ENCODE assay signal across 14 cellular contexts in the genomic region with DNA sequence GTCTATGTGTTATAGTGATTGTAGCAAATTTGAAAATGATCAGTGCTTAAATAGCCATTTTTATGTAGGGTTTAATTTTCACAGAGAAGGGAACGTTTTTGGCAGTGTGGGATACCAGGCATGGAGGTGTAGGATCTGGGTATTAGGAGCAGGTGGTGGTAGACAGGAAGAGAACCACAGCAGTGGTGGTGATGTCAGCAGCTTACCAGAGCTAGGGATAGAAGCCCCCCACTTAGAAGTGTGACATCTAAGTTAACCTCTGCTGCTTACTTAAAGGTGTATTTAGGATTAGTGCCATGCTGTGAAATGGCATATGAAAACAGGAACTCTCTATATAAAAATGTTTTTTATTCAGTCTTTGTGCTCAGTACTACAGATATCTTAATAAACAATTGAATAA.
DNase-seq lines count a peak whose midpoint lies in the region; ATAC-seq and FAIRE-seq lines count a peak whose summit lies in the region.
"Had no signal": no experiment of that assay in that cellular context is flagged by ENCODE, and none has a peak within 500 bp of the region (broad histone marks: within the 10 kb centered on the region; RNA-seq: fewer than 3 reads in every experiment).

No MANE protein-coding gene starts in this region.

- H3K4me1 ChIP-seq in CD4-positive, alpha-beta memory T cell (ENCODE audit: insufficient read depth, low read length) = peaks cover 17% of the 10 kb centered on the region

- H3K27ac ChIP-seq in CD4-positive, alpha-beta memory T cell (ENCODE audit: low read depth, low read length) = no peak overlapping the region
- H3K27ac ChIP-seq: PC-9 had no signal

- POLR2A ChIA-PET in CD4-positive, alpha-beta memory T cell (lab: Charles Lee; ENCODE audit: partially characterized antibody) = no interaction called here
- POLR2A ChIA-PET in activated naive CD8-positive, alpha-beta T cell treated with anti-CD3 and anti-CD28 coated beads, Interleukin-2, amount 10 ng/mL, durations not matched to agents 7 days and 5 days (lab: Charles Lee) = interaction anchor here (1.4 kb wide), 1 partner anchor 74 kb away, joined by 7 read pairs; a partner anchor contains a TSS

- intact Hi-C loops in CD4-positive, alpha-beta memory T cell (cut with micrococcal nuclease) = no loop called here

- no peaks in the 10 kb centered on the region for H3K27me3 ChIP-seq in CD4-positive, alpha-beta memory T cell (ENCODE audit: insufficient read depth, low read length)

- no peak for ATAC-seq in activated CD8-positive, alpha-beta memory T cell treated with anti-CD3 and anti-CD28 coated beads, Interleukin-2, amount 10 ng/mL, durations not matched to agents 7 days and 5 days
- ATAC-seq in activated naive CD8-positive, alpha-beta T cell treated with anti-CD3 and anti-CD28 coated beads, Interleukin-2, amount 10 ng/mL, durations not matched to agents 7 days and 5 days (ENCODE audit: low read depth) = no peak
- no peak for ATAC-seq in HG03139 (IDR thresholded peaks at IDR 0.05; ENCODE audit: unreplicated experiment)
- ATAC-seq: GM23338, HCT116, K562 had no signal

- no peaks in the 10 kb centered on the region for H3K27me3 Mint-ChIP-seq in activated CD8-positive, alpha-beta memory T cell treated with anti-CD3 and anti-CD28 coated beads, Interleukin-2, amount 10 ng/mL, durations not matched to agents 7 days and 5 days
- no peaks in the 10 kb centered on the region for H3K27me3 Mint-ChIP-seq in CD4-positive, alpha-beta memory T cell
- no peaks in the 10 kb centered on the region for H3K27me3 Mint-ChIP-seq in activated naive CD8-positive, alpha-beta T cell treated with anti-CD3 and anti-CD28 coated beads, Interleukin-2, amount 10 ng/mL, durations not matched to agents 7 days and 5 days

- no peak for DNase-seq in activated CD8-positive, alpha-beta memory T cell treated with anti-CD3 and anti-CD28 coated beads, Interleukin-2, amount 10 ng/mL, durations not matched to agents 7 days and 5 days
- DNase-seq in activated CD8-positive, alpha-beta memory T cell treated with anti-CD3 and anti-CD28 coated beads, Interleukin-2, amount 50 U/mL, for 48 hours = no peak
- no peak for DNase-seq in CD4-positive, alpha-beta memory T cell
- DNase-seq in HTR-8/SVneo (ENCODE audit: insufficient read length, low spot score) = no peak
- DNase-seq in activated naive CD8-positive, alpha-beta T cell treated with anti-CD3 and anti-CD28 coated beads, Interleukin-2, amount 10 ng/mL, durations not matched to agents 7 days and 5 days = no peak
- DNase-seq in OCI-M2 (lab: John Stamatoyannopoulos, UW; ENCODE audit: unreplicated experiment) = no peak
- DNase-seq: EL, NCI-H187, NCI-H69, PC-9 had no signal

- H3K9me3 Mint-ChIP-seq in activated CD8-positive, alpha-beta memory T cell treated with anti-CD3 and anti-CD28 coated beads, Interleukin-2, amount 10 ng/mL, durations not matched to agents 7 days and 5 days (ENCODE audit: low read depth) = no peaks in the 10 kb centered on the region
- H3K9me3 Mint-ChIP-seq in CD4-positive, alpha-beta memory T cell = peaks cover 0 to 5% (median 0%) of the 10 kb centered on the region in 8 donors
- H3K9me3 Mint-ChIP-seq in activated naive CD8-positive, alpha-beta T cell treated with anti-CD3 and anti-CD28 coated beads, Interleukin-2, amount 10 ng/mL, durations not matched to agents 7 days and 5 days = no peaks in the 10 kb centered on the region
- H3K9me3 Mint-ChIP-seq: GM23338 had no signal

- peaks cover 36% of the 10 kb centered on the region for H3K36me3 Mint-ChIP-seq in activated CD8-positive, alpha-beta memory T cell treated with anti-CD3 and anti-CD28 coated beads, Interleukin-2, amount 10 ng/mL, durations not matched to agents 7 days and 5 days
- H3K36me3 Mint-ChIP-seq in CD4-positive, alpha-beta memory T cell = peaks cover 0 to 3% of the 10 kb centered on the region in 2 donors
- peaks cover 23% of the 10 kb centered on the region for H3K36me3 Mint-ChIP-seq in activated naive CD8-positive, alpha-beta T cell treated with anti-CD3 and anti-CD28 coated beads, Interleukin-2, amount 10 ng/mL, durations not matched to agents 7 days and 5 days

- peak; percentile 93 for FAIRE-seq in HTR-8/SVneo (lab: Jason Lieb, UNC)
- FAIRE-seq: K562 had no signal

- H3K36me3 ChIP-seq in CD4-positive, alpha-beta memory T cell (ENCODE audit: insufficient read depth, low read length) = no peaks in the 10 kb centered on the region

- H3K4me3 Mint-ChIP-seq in activated CD8-positive, alpha-beta memory T cell treated with anti-CD3 and anti-CD28 coated beads, Interleukin-2, amount 10 ng/mL, durations not matched to agents 7 days and 5 days = peak overlapping the region; percentile 12
- H3K4me3 Mint-ChIP-seq in CD4-positive, alpha-beta memory T cell = no peak overlapping the region
- H3K4me3 Mint-ChIP-seq in activated naive CD8-positive, alpha-beta T cell treated with anti-CD3 and anti-CD28 coated beads, Interleukin-2, amount 10 ng/mL, durations not matched to agents 7 days and 5 days = peak overlapping the region; percentile 23
- H3K4me3 Mint-ChIP-seq: GM23338 had no signal

- peaks cover 57% of the 10 kb centered on the region for H3K4me1 Mint-ChIP-seq in activated CD8-positive, alpha-beta memory T cell treated with anti-CD3 and anti-CD28 coated beads, Interleukin-2, amount 10 ng/mL, durations not matched to agents 7 days and 5 days
- peaks cover 9 to 21% (median 16%) of the 10 kb centered on the region in 4 donors for H3K4me1 Mint-ChIP-seq in CD4-positive, alpha-beta memory T cell
- H3K4me1 Mint-ChIP-seq in activated naive CD8-positive, alpha-beta T cell treated with anti-CD3 and anti-CD28 coated beads, Interleukin-2, amount 10 ng/mL, durations not matched to agents 7 days and 5 days = peaks cover 51% of the 10 kb centered on the region

- no peak overlapping the region for H3K4me3 ChIP-seq in CD4-positive, alpha-beta memory T cell (ENCODE audit: low read length in 2 of 2)
- H3K4me3 ChIP-seq: GM23338, K562, PC-9 had no signal

- CTCF ChIA-PET in activated CD8-positive, alpha-beta memory T cell treated with anti-CD3 and anti-CD28 coated beads, Interleukin-2, amount 10 ng/mL, durations not matched to agents 7 days and 5 days (lab: Charles Lee) = interaction anchor here (0.6 to 2.4 kb wide), 6 partner anchors 11 to 81 kb away, joined by 3 to 9 read pairs (median 3); no protein-coding TSS in a partner anchor
- CTCF ChIA-PET in CD4-positive, alpha-beta memory T cell (lab: Charles Lee; ENCODE audit: partially characterized antibody) = interaction anchor here (1.0 kb wide), 1 partner anchor 72 kb away, joined by 5 read pairs; no protein-coding TSS in a partner anchor

- H3K9me3 ChIP-seq in CD4-positive, alpha-beta memory T cell (ENCODE audit: control insufficient read depth in 1 of 2, low read length in 2 of 2) = no peaks in the 10 kb centered on the region

- H3K27ac Mint-ChIP-seq in activated CD8-positive, alpha-beta memory T cell treated with anti-CD3 and anti-CD28 coated beads, Interleukin-2, amount 10 ng/mL, durations not matched to agents 7 days and 5 days = peak overlapping the region; percentile 47
- H3K27ac Mint-ChIP-seq in CD4-positive, alpha-beta memory T cell = peak overlapping the region in 4 of 7 donors; percentile 6 to 77 (median 40)
- H3K27ac Mint-ChIP-seq in activated naive CD8-positive, alpha-beta T cell treated with anti-CD3 and anti-CD28 coated beads, Interleukin-2, amount 10 ng/mL, durations not matched to agents 7 days and 5 days = peak overlapping the region; percentile 30
- H3K27ac Mint-ChIP-seq: GM23338 had no signal

Comparison
In these comparisons a context has a peak if more than half of its experiments do, and no peak if none do; other contexts are left out.
1. H3K4me3 Mint-ChIP-seq: peak in activated CD8-positive, alpha-beta memory T cell treated with anti-CD3 and anti-CD28 coated beads, Interleukin-2, amount 10 ng/mL, durations not matched to agents 7 days and 5 days (single experiment) and activated naive CD8-positive, alpha-beta T cell treated with anti-CD3 and anti-CD28 coated beads, Interleukin-2, amount 10 ng/mL, durations not matched to agents 7 days and 5 days (single experiment); none in CD4-positive, alpha-beta memory T cell (0 of 8).
2. Peak in every context shown above with its lines, with median percentiles within 50 percentile points of each other: H3K27ac Mint-ChIP-seq.